7 cellular contexts compared by ENCODE assay signal in the genomic region with DNA sequence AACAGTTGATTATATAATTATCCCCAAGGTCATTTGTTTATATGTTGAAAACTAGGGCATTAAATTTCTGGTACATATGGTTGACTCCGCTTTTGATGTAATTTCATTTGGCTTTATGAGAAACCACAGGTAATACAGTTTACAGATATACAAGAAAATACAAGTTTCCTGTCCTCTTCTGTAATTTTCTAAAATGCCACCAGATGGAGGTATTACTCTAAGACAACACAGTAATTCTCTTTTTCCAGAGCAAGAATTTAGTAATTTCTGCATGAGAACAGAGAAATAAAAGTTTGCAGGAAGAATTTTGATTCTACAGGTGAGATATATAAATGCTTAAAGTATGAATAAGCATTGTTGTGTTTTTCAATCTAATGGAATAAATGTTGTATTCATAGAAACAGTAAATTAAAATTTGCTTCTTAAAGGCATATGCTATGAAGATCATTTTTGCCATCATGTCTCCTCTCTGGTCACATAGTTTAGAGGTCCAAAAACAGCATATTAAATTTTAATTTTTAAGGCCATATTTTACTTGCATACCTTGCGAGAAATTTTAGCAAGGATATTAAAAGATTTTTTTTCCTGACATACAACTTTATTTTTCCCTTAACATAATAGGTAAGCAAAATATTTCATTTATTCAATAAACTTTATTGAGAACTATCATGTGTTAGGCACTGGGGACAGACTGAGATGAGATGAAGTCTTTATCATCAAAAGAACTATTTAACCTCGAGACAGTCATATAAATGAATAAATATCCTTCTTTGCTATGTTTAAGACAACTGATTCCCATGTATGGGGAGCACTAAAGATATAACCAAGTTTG. TPM values are rescaled to one million over a fixed set of nuclear protein-coding genes. Genes with fewer than 3 reads are reported as not detected.
A peak's percentile ranks its signal among the peaks of the same experiment; 100 is the strongest.
DNase-seq lines count a peak whose midpoint lies in the region; ATAC-seq, FAIRE-seq and TF ChIP-seq lines count a peak whose summit lies in the region.

No MANE protein-coding gene starts in this region.

- peaks cover 5% of the 10 kb centered on the region for H3K4me1 ChIP-seq in DND-41 (ENCODE audit: insufficient read depth, low read length)
- no peaks in the 10 kb centered on the region for H3K4me1 ChIP-seq in ascending aorta
- no peaks in the 10 kb centered on the region for H3K4me1 ChIP-seq in kidney (ENCODE audit: control insufficient read depth in 1 of 2, insufficient read depth in 1 of 2, low read depth in 1 of 2, low read length in 2 of 2)
- H3K4me1 ChIP-seq in uterus, result no peaks in the 10 kb centered on the region

- no peak for TF ChIP-seq POLR2A in uterus (IDR thresholded peaks at IDR 0.05)

- TF ChIP-seq CTCF in DND-41 (IDR thresholded peaks at IDR 0.05; ENCODE audit: borderline replicate concordance, extremely low read depth, low read length, poor library complexity, severe bottlenecking) (peak; percentile 79), ascending aorta (IDR thresholded peaks at IDR 0.05) (peak; percentile 68 to 73 (median 71)), kidney (IDR thresholded peaks at IDR 0.05; ENCODE audit: borderline replicate concordance, extremely low read depth, insufficient read depth) (peak; percentile 60), uterus (IDR thresholded peaks at IDR 0.05) (peak; percentile 65 to 82 (median 74))

- no peak overlapping the region for H2AFZ ChIP-seq in DND-41 (ENCODE audit: low read depth, low read length)

- DNase-seq in DND-41 (no peak), MV-4-11 (lab: John Stamatoyannopoulos, UW) (peak; percentile 51), ascending aorta (ENCODE audit: low spot score in 2 of 2) (no peak), kidney (no peak), uterus (no peak)
- no peak for DNase-seq in activated T-helper 1 cell treated with anti-CD3 and anti-CD28 coated beads, Interleukin-12 subunit alpha, Interleukin-12 subunit beta, Interleukin-2, Interleukin-4 antibody, amounts not matched to agents 30 ng/mL and 10 ng/mL and 1 ng/mL, durations not matched to agents 14 hours and 24 hours and 36 hours (ENCODE audit: low spot score)

- peaks cover 43% of the 10 kb centered on the region; the same call in 1 of the 2 replicates for H4K20me1 ChIP-seq in DND-41 (ENCODE audit: insufficient read depth, low read length)

- H3K4me3 ChIP-seq in DND-41 (ENCODE audit: low read depth in 1 of 2, low read length in 2 of 2), result no peak overlapping the region
- no peak overlapping the region for H3K4me3 ChIP-seq in ascending aorta
- H3K4me3 ChIP-seq in kidney (ENCODE audit: low read length in 2 of 2), result no peak overlapping the region
- H3K4me3 ChIP-seq in uterus, result no peak overlapping the region

- ATAC-seq in DND-41 (ENCODE audit: insufficient read depth, low read depth), result peak; percentile 73
- ATAC-seq in GM19438 (IDR thresholded peaks at IDR 0.05; ENCODE audit: low read depth, unreplicated experiment), result peak; percentile 61

- FAIRE-seq in kidney (lab: Jason Lieb, UNC), result peak; percentile 96

- no peak overlapping the region for H3K4me3 Mint-ChIP-seq in activated T-helper 1 cell treated with anti-CD3 and anti-CD28 coated beads, Interleukin-12 subunit alpha, Interleukin-12 subunit beta, Interleukin-2, Interleukin-4 antibody, amounts not matched to agents 30 ng/mL and 10 ng/mL and 1 ng/mL, durations not matched to agents 14 hours and 24 hours and 36 hours

- H3K36me3 Mint-ChIP-seq in activated T-helper 1 cell treated with anti-CD3 and anti-CD28 coated beads, Interleukin-12 subunit alpha, Interleukin-12 subunit beta, Interleukin-2, Interleukin-4 antibody, amounts not matched to agents 30 ng/mL and 10 ng/mL and 1 ng/mL, durations not matched to agents 14 hours and 24 hours and 36 hours (ENCODE audit: low read depth), result peaks cover 33% of the 10 kb centered on the region

- no peak overlapping the region for H3K9ac ChIP-seq in DND-41 (ENCODE audit: low read depth, low read length)
- no peak overlapping the region for H3K9ac ChIP-seq in kidney (ENCODE audit: low read length in 2 of 2)

- H3K9me3 ChIP-seq in DND-41 (ENCODE audit: insufficient read depth, low read length, severe bottlenecking), result no peaks in the 10 kb centered on the region
- no peaks in the 10 kb centered on the region for H3K9me3 ChIP-seq in ascending aorta
- no peaks in the 10 kb centered on the region for H3K9me3 ChIP-seq in kidney (ENCODE audit: control insufficient read depth in 1 of 2, low read length in 2 of 2)
- H3K9me3 ChIP-seq in uterus, result no peaks in the 10 kb centered on the region

- H3K27me3 ChIP-seq in DND-41 (ENCODE audit: insufficient read depth, low read length, poor library complexity) (no peaks in the 10 kb centered on the region), ascending aorta (no peaks in the 10 kb centered on the region), uterus (no peaks in the 10 kb centered on the region)

- H3K36me3 ChIP-seq in DND-41 (ENCODE audit: insufficient read depth, low read length), result peaks cover 78% of the 10 kb centered on the region
- peaks cover 4 to 20% of the 10 kb centered on the region in 2 donors for H3K36me3 ChIP-seq in ascending aorta
- H3K36me3 ChIP-seq in kidney (ENCODE audit: control insufficient read depth in 1 of 2, insufficient read depth in 2 of 2, low read length in 2 of 2), result peaks cover 0 to 11% of the 10 kb centered on the region in 2 donors
- no peaks in the 10 kb centered on the region for H3K36me3 ChIP-seq in uterus

- H3K4me1 Mint-ChIP-seq in activated T-helper 1 cell treated with anti-CD3 and anti-CD28 coated beads, Interleukin-12 subunit alpha, Interleukin-12 subunit beta, Interleukin-2, Interleukin-4 antibody, amounts not matched to agents 30 ng/mL and 10 ng/mL and 1 ng/mL, durations not matched to agents 14 hours and 24 hours and 36 hours (ENCODE audit: low read depth), result peaks cover 56% of the 10 kb centered on the region

- peaks cover 90% of the 10 kb centered on the region for H3K79me2 ChIP-seq in DND-41 (ENCODE audit: insufficient read depth, low read length)

- H3K4me2 ChIP-seq in DND-41 (ENCODE audit: insufficient read depth, low read length), result no peak overlapping the region

- H3K9me3 Mint-ChIP-seq in activated T-helper 1 cell treated with anti-CD3 and anti-CD28 coated beads, Interleukin-12 subunit alpha, Interleukin-12 subunit beta, Interleukin-2, Interleukin-4 antibody, amounts not matched to agents 30 ng/mL and 10 ng/mL and 1 ng/mL, durations not matched to agents 14 hours and 24 hours and 36 hours, result no peaks in the 10 kb centered on the region

- intact Hi-C loops in ascending aorta (cut with DNase I) (loop anchor here (1.0 to 10.0 kb wide), 2 partner anchors 126 to 159 kb away; no protein-coding TSS in a partner anchor), kidney (cut with DNase I) (loop anchor here (10.0 kb wide), 1 partner anchor 149 kb away; no protein-coding TSS in a partner anchor), uterus (cut with DNase I; ENCODE audit: low total_unique reads) (no loop called here)
- intact Hi-C loops in activated T-helper 1 cell treated with anti-CD3 and anti-CD28 coated beads, Interleukin-12 subunit alpha, Interleukin-12 subunit beta, Interleukin-2, Interleukin-4 antibody, amounts not matched to agents 30 ng/mL and 10 ng/mL and 1 ng/mL, durations not matched to agents 14 hours and 24 hours and 36 hours (cut with micrococcal nuclease), result loop anchor here (1.0 kb wide), 3 partner anchors 21 to 154 kb away; no protein-coding TSS in a partner anchor

- no peaks in the 10 kb centered on the region for H3K27me3 Mint-ChIP-seq in activated T-helper 1 cell treated with anti-CD3 and anti-CD28 coated beads, Interleukin-12 subunit alpha, Interleukin-12 subunit beta, Interleukin-2, Interleukin-4 antibody, amounts not matched to agents 30 ng/mL and 10 ng/mL and 1 ng/mL, durations not matched to agents 14 hours and 24 hours and 36 hours (ENCODE audit: insufficient read depth)

- H3K27ac Mint-ChIP-seq in activated T-helper 1 cell treated with anti-CD3 and anti-CD28 coated beads, Interleukin-12 subunit alpha, Interleukin-12 subunit beta, Interleukin-2, Interleukin-4 antibody, amounts not matched to agents 30 ng/mL and 10 ng/mL and 1 ng/mL, durations not matched to agents 14 hours and 24 hours and 36 hours, result no peak overlapping the region

- no peak overlapping the region; the same call in 1 of the 2 replicates for H3K27ac ChIP-seq in DND-41 (ENCODE audit: low read length)
- H3K27ac ChIP-seq in ascending aorta, result no peak overlapping the region
- H3K27ac ChIP-seq in kidney (ENCODE audit: low read depth in 2 of 2, low read length in 2 of 2), result no peak overlapping the region
- no peak overlapping the region for H3K27ac ChIP-seq in uterus

RNA-seq across cellular contexts. Expression of a gene that starts 22.7 kb away (rescaled TPM):
- total RNA-seq in ascending aorta (35.5 TPM), kidney (40.4 TPM), uterus (100 to 1,000 TPM in 1 of 4 donors, 10 to 100 TPM in 3; 27.4 to 149 (median 63.6) TPM)
- polyA plus RNA-seq in kidney (ENCODE audit: insufficient read depth, low read depth, low replicate concordance), result 7.1 TPM
- total RNA-seq in activated T-helper 1 cell treated with anti-CD3 and anti-CD28 coated beads, Interleukin-12 subunit alpha, Interleukin-12 subunit beta, Interleukin-2, Interleukin-4 antibody, amounts not matched to agents 30 ng/mL and 10 ng/mL and 1 ng/mL, durations not matched to agents 14 hours and 24 hours and 36 hours, result 83.0 and 83.3 TPM in 2 replicates
